ENCODE assay signal across 18 cellular contexts in genomic region chr15:74506515-74506840, GRCh38. TPM values are rescaled to one million over a fixed set of nuclear protein-coding genes. Genes with fewer than 3 reads are reported as not detected.
DNase-seq lines count a peak whose midpoint lies in the region; ATAC-seq and TF ChIP-seq lines count a peak whose summit lies in the region.
"Had no signal": no experiment of that assay in that cellular context is flagged by ENCODE, and none has a peak within 500 bp of the region (broad histone marks: within the 10 kb centered on the region; RNA-seq: fewer than 3 reads in every experiment).

No MANE protein-coding gene starts in this region.

- H3K36me3 ChIP-seq in PC-3 (ENCODE audit: low read depth, low read length) (no peaks in the 10 kb centered on the region), osteoblast (ENCODE audit: insufficient read depth, low read length) (no peaks in the 10 kb centered on the region)

- H3K4me1 ChIP-seq in PC-3 (ENCODE audit: insufficient read depth, low read length) (peaks cover 28% of the 10 kb centered on the region), osteoblast (ENCODE audit: insufficient read depth, low read length) (peaks cover 8% of the 10 kb centered on the region)
- H3K4me1 ChIP-seq: Caco-2 had no signal

- intact Hi-C loops in PC-3 (cut with micrococcal nuclease), result no loop called here

- H3K9me3 ChIP-seq in PC-3 (ENCODE audit: low read length) (no peaks in the 10 kb centered on the region), osteoblast (ENCODE audit: low read depth, low read length) (no peaks in the 10 kb centered on the region)
- H3K9me3 ChIP-seq: BLaER1, Caco-2 had no signal

- peak overlapping the region; percentile 89 for H3K27ac ChIP-seq in PC-3 (ENCODE audit: low read length)
- H3K27ac ChIP-seq in osteoblast (ENCODE audit: low read depth, low read length), result peak overlapping the region; percentile 71
- H3K27ac ChIP-seq: BLaER1, C4-2B had no signal

- BruUV-seq in PC-3 (replicated peaks; lab: Mats Ljungman, UMichigan), result no TSS peak

- H4K20me1 ChIP-seq in PC-3 (ENCODE audit: low read length) (no peaks in the 10 kb centered on the region), osteoblast (ENCODE audit: insufficient read depth, low read length) (no peaks in the 10 kb centered on the region)
- H4K20me1 ChIP-seq: BLaER1 had no signal

- H3K4me3 ChIP-seq in PC-3 (ENCODE audit: low read length) (no peak overlapping the region), osteoblast (ENCODE audit: insufficient read depth, low read length) (no peak overlapping the region)
- H3K4me3 ChIP-seq: BLaER1, GM23338 had no signal

- H2AFZ ChIP-seq in PC-3 (ENCODE audit: low read length) (no peak overlapping the region), osteoblast (ENCODE audit: low read length) (peak overlapping the region; percentile 63)
- H2AFZ ChIP-seq: GM23338 had no signal

- no peaks in the 10 kb centered on the region for H3K9me3 Mint-ChIP-seq in activated T-helper 17 cell treated with anti-CD3 and anti-CD28 coated beads, Interleukin-2, amount 50 U/mL, for 72 hours
- H3K9me3 Mint-ChIP-seq: CD8-positive, alpha-beta T cell; GM23338; HFFc6 had no signal

- CTCF ChIA-PET in PC-3 (lab: Charles Lee), result no interaction called here

- no peaks in the 10 kb centered on the region for H3K27me3 ChIP-seq in PC-3 (ENCODE audit: low read length)
- no peaks in the 10 kb centered on the region for H3K27me3 ChIP-seq in osteoblast (ENCODE audit: insufficient read depth, low read length)
- H3K27me3 ChIP-seq: BLaER1 had no signal

- no peak overlapping the region for H3K4me3 Mint-ChIP-seq in activated T-helper 17 cell treated with anti-CD3 and anti-CD28 coated beads, Interleukin-2, amount 50 U/mL, for 72 hours
- H3K4me3 Mint-ChIP-seq: B cell; CD4-positive, CD25-positive, alpha-beta regulatory T cell; CD8-positive, alpha-beta T cell; GM23338; H9; HFFc6 had no signal

- no peaks in the 10 kb centered on the region for H3K79me2 ChIP-seq in PC-3 (ENCODE audit: low read length)
- H3K79me2 ChIP-seq in osteoblast (ENCODE audit: insufficient read depth, low read length), result no peaks in the 10 kb centered on the region

- POLR2A ChIA-PET in PC-3 (lab: Charles Lee; ENCODE audit: unreplicated experiment), result interaction anchor here (0.5 kb wide), 1 partner anchor 35 kb away, joined by 3 read pairs; the partner anchor contains the start of gene ARID3B

- no peaks in the 10 kb centered on the region for H3K9me2 ChIP-seq in PC-3 (replicated peaks; ENCODE audit: low read length)

- peaks cover 21% of the 10 kb centered on the region for H3K36me3 Mint-ChIP-seq in activated T-helper 17 cell treated with anti-CD3 and anti-CD28 coated beads, Interleukin-2, amount 50 U/mL, for 72 hours (ENCODE audit: low read depth)

- peaks cover 3% of the 10 kb centered on the region for H3F3A ChIP-seq in PC-3 (ENCODE audit: low read length, unreplicated experiment)

- H3K4me2 ChIP-seq in PC-3 (ENCODE audit: low read length), result no peak overlapping the region
- no peak overlapping the region for H3K4me2 ChIP-seq in osteoblast (ENCODE audit: insufficient read depth, low read length)
- H3K4me2 ChIP-seq: BLaER1, GM23338 had no signal

- H3K9ac ChIP-seq in PC-3 (ENCODE audit: low read length), result no peak overlapping the region
- H3K9ac ChIP-seq: BLaER1 had no signal

- TF ChIP-seq CTCF in PC-3 (conservative IDR thresholded peaks at IDR 0.05; ENCODE audit: low read depth, low read length) (no peak), osteoblast (IDR thresholded peaks at IDR 0.05; ENCODE audit: extremely low read depth, low read depth, low read length) (no peak)

- H3K4me1 Mint-ChIP-seq in activated T-helper 17 cell treated with anti-CD3 and anti-CD28 coated beads, Interleukin-2, amount 50 U/mL, for 72 hours, result no peaks in the 10 kb centered on the region
- H3K4me1 Mint-ChIP-seq: GM23338, H9 had no signal

- no peak for ATAC-seq in PC-3
- ATAC-seq in activated T-helper 17 cell treated with anti-CD3 and anti-CD28 coated beads, Interleukin-2, amount 50 U/mL, for 72 hours (replicated peaks), result no peak
- ATAC-seq in stimulated activated naive CD8-positive, alpha-beta T cell treated with anti-CD3 and anti-CD28 coated beads, Interleukin-15, Interleukin-2, amounts not matched to agents 100 U/mL and 50 U/mL, for 24 hours, result no peak
- ATAC-seq: CD8-positive, alpha-beta T cell; GM23338; HCT116 had no signal

- no peaks in the 10 kb centered on the region for H3K27me3 Mint-ChIP-seq in activated T-helper 17 cell treated with anti-CD3 and anti-CD28 coated beads, Interleukin-2, amount 50 U/mL, for 72 hours
- H3K27me3 Mint-ChIP-seq: B cell; CD4-positive, CD25-positive, alpha-beta regulatory T cell had no signal

- peak overlapping the region; percentile 16 for H3K27ac Mint-ChIP-seq in activated T-helper 17 cell treated with anti-CD3 and anti-CD28 coated beads, Interleukin-2, amount 50 U/mL, for 72 hours
- H3K27ac Mint-ChIP-seq: B cell; CD4-positive, CD25-positive, alpha-beta regulatory T cell; CD8-positive, alpha-beta T cell; GM23338 had no signal

- DNase-seq in PC-3, result no peak
- no peak for DNase-seq in osteoblast (ENCODE audit: insufficient read length, low spot score, missing footprints)
- DNase-seq in ecto neural progenitor cell (ENCODE audit: low spot score), result no peak
- no peak for DNase-seq in AG20443 (ENCODE audit: low spot score)
- no peak for DNase-seq in stimulated activated naive CD8-positive, alpha-beta T cell treated with anti-CD3 and anti-CD28 coated beads, Interleukin-15, Interleukin-2, amounts not matched to agents 100 U/mL and 50 U/mL, for 24 hours
- DNase-seq: Caco-2; CD4-positive, CD25-positive, alpha-beta regulatory T cell; CD8-positive, alpha-beta T cell; DMS153; DND-41; H9 had no signal

RNA-seq across cellular contexts. Expression of gene ARID3B, which starts 34.5 kb away (rescaled TPM):
- total RNA-seq in PC-3 (2014; rRNA removed) (17.4 and 19.0 TPM in 2 replicates), osteoblast (2.7 and 3.6 TPM in 2 replicates)
- total RNA-seq in activated T-helper 17 cell treated with anti-CD3 and anti-CD28 coated beads, Interleukin-2, amount 50 U/mL, for 72 hours, result 10 to 100 TPM; 40.3 to 43.9 TPM

RNA-seq across cellular contexts. Expression of gene UBL7, which starts 45.5 kb away (rescaled TPM):
- 46.1 and 57.1 TPM in 2 replicates for total RNA-seq in PC-3 (2014; rRNA removed)
- 10 to 100 TPM; 38.0 to 52.6 TPM for total RNA-seq in activated T-helper 17 cell treated with anti-CD3 and anti-CD28 coated beads, Interleukin-2, amount 50 U/mL, for 72 hours
- total RNA-seq in osteoblast, result 39.8 and 41.3 TPM in 2 replicates
